In genomic region chr9:85112376-85112775, GRCh38 we compare ENCODE assay signal across 33 cellular contexts.
"Had no signal": no experiment of that assay in that cellular context is flagged by ENCODE, and none has a peak within 500 bp of the region (broad histone marks: within the 10 kb centered on the region; RNA-seq: fewer than 3 reads in every experiment).

No MANE protein-coding gene starts in this region.

- H3K27me3 ChIP-seq: ascending aorta had no signal

- H3K4me3 Mint-ChIP-seq: activated B cell treated with CpG ODN at 0.5 μM for 24 hours; activated CD4-positive, alpha-beta memory T cell treated with anti-CD3 and anti-CD28 coated beads for 36 hours; activated CD4-positive, alpha-beta T cell treated with anti-CD3 and anti-CD28 coated beads, Interleukin-2, amount 10 ng/mL, durations not matched to agents 24 days and 14 days; activated CD8-positive, alpha-beta T cell treated with anti-CD3 and anti-CD28 coated beads for 36 hours; activated naive CD4-positive, alpha-beta T cell treated with anti-CD3 and anti-CD28 coated beads for 36 hours; activated naive CD8-positive, alpha-beta T cell treated with anti-CD3 and anti-CD28 coated beads, Interleukin-2, amount 10 ng/mL, durations not matched to agents 7 days and 5 days; activated naive CD8-positive, alpha-beta T cell treated with anti-CD3 and anti-CD28 coated beads, Interleukin-2, amount 50 U/mL, for 24 hours; activated T-cell treated with anti-CD3 and anti-CD28 coated beads, Interleukin-2, amount 50 U/mL, for 4 hours; activated T-cell treated with anti-CD3 and anti-CD28 coated beads, Interleukin-2, amount 50 U/mL, for 72 hours; activated T-helper 1 cell treated with anti-CD3 and anti-CD28 coated beads, Interleukin-12 subunit alpha, Interleukin-12 subunit beta, Interleukin-2, Interleukin-4 antibody, amounts not matched to agents 30 ng/mL and 10 ng/mL and 1 ng/mL, durations not matched to agents 14 hours and 24 hours and 36 hours; activated T-helper 17 cell treated with anti-CD3 and anti-CD28 coated beads, Interleukin-2, amount 50 U/mL, for 72 hours; brain; T-helper 1 cell treated with Interleukin-12 subunit alpha and Interleukin-12 subunit beta and Interleukin-4 antibody, amounts not matched to agents 30 μg/mL and 1 μg/mL, for 36 hours; T-helper 2 cell treated with Interferon-gamma antibody and Interleukin-4, amounts not matched to agents 5 μg/mL and 100 μg/mL, for 36 hours had no signal

- H3K9me3 Mint-ChIP-seq: activated B cell treated with CpG ODN at 0.5 μM for 24 hours; activated CD4-positive, alpha-beta memory T cell treated with anti-CD3 and anti-CD28 coated beads for 36 hours; activated CD4-positive, alpha-beta T cell treated with anti-CD3 and anti-CD28 coated beads, Interleukin-2, amount 10 ng/mL, durations not matched to agents 24 days and 14 days; activated CD8-positive, alpha-beta T cell treated with anti-CD3 and anti-CD28 coated beads for 36 hours; activated naive CD4-positive, alpha-beta T cell treated with anti-CD3 and anti-CD28 coated beads for 36 hours; activated naive CD4-positive, alpha-beta T cell treated with anti-CD3 and anti-CD28 coated beads, Interleukin-2, amount 50 U/mL, for 72 hours; activated naive CD8-positive, alpha-beta T cell treated with anti-CD3 and anti-CD28 coated beads, Interleukin-2, amount 10 ng/mL, durations not matched to agents 7 days and 5 days; activated naive CD8-positive, alpha-beta T cell treated with anti-CD3 and anti-CD28 coated beads, Interleukin-2, amount 50 U/mL, for 24 hours; activated T-cell treated with anti-CD3 and anti-CD28 coated beads, Interleukin-2, amount 50 U/mL, for 4 hours; activated T-helper 1 cell treated with anti-CD3 and anti-CD28 coated beads, Interleukin-12 subunit alpha, Interleukin-12 subunit beta, Interleukin-2, Interleukin-4 antibody, amounts not matched to agents 30 ng/mL and 10 ng/mL and 1 ng/mL, durations not matched to agents 14 hours and 24 hours and 36 hours; activated T-helper 17 cell treated with anti-CD3 and anti-CD28 coated beads, Interleukin-2, amount 50 U/mL, for 72 hours; brain; T-helper 1 cell treated with Interleukin-12 subunit alpha and Interleukin-12 subunit beta and Interleukin-4 antibody, amounts not matched to agents 30 μg/mL and 1 μg/mL, for 36 hours; T-helper 2 cell treated with Interferon-gamma antibody and Interleukin-4, amounts not matched to agents 5 μg/mL and 100 μg/mL, for 36 hours had no signal

- H3K9me3 ChIP-seq: ascending aorta had no signal

- H3K4me1 Mint-ChIP-seq: activated B cell treated with CpG ODN at 0.5 μM for 24 hours; activated CD4-positive, alpha-beta T cell treated with anti-CD3 and anti-CD28 coated beads, Interleukin-2, amount 10 ng/mL, durations not matched to agents 24 days and 14 days; activated naive CD8-positive, alpha-beta T cell treated with anti-CD3 and anti-CD28 coated beads, Interleukin-2, amount 10 ng/mL, durations not matched to agents 7 days and 5 days; activated naive CD8-positive, alpha-beta T cell treated with anti-CD3 and anti-CD28 coated beads, Interleukin-2, amount 50 U/mL, for 24 hours; activated T-helper 17 cell treated with anti-CD3 and anti-CD28 coated beads, Interleukin-2, amount 50 U/mL, for 72 hours had no signal

- H3K36me3 Mint-ChIP-seq: activated CD4-positive, alpha-beta memory T cell treated with anti-CD3 and anti-CD28 coated beads for 36 hours; activated naive CD4-positive, alpha-beta T cell treated with anti-CD3 and anti-CD28 coated beads, Interleukin-2, amount 50 U/mL, for 72 hours; activated naive CD8-positive, alpha-beta T cell treated with anti-CD3 and anti-CD28 coated beads, Interleukin-2, amount 10 ng/mL, durations not matched to agents 7 days and 5 days; brain had no signal

- H3K27me3 Mint-ChIP-seq: activated B cell treated with CpG ODN at 0.5 μM for 24 hours; activated CD4-positive, alpha-beta memory T cell treated with anti-CD3 and anti-CD28 coated beads for 36 hours; activated CD4-positive, alpha-beta T cell treated with anti-CD3 and anti-CD28 coated beads, Interleukin-2, amount 10 ng/mL, durations not matched to agents 24 days and 14 days; brain had no signal

- DNase-seq: activated B cell treated with CpG ODN at 0.5 μM for 24 hours; activated CD4-positive, alpha-beta memory T cell treated with anti-CD3 and anti-CD28 coated beads for 36 hours; activated CD4-positive, alpha-beta T cell treated with anti-CD3 and anti-CD28 coated beads for 4 hours; activated CD4-positive, alpha-beta T cell treated with anti-CD3 and anti-CD28 coated beads, Interleukin-2, amount 10 ng/mL, durations not matched to agents 24 days and 14 days; activated CD4-positive, alpha-beta T cell treated with anti-CD3 and anti-CD28 coated beads, Interleukin-2, amount 50 U/mL, for 1 hour; activated CD4-positive, alpha-beta T cell treated with anti-CD3 and anti-CD28 coated beads, Interleukin-2, amount 50 U/mL, for 4 hours; activated CD4-positive, CD25-positive, alpha-beta regulatory T cell treated with anti-CD3 and anti-CD28 coated beads, Interleukin-2, amount 50 U/mL, for 72 hours; activated CD8-positive, alpha-beta memory T cell treated with anti-CD3 and anti-CD28 coated beads, Interleukin-2, amount 50 U/mL, for 4 hours; activated CD8-positive, alpha-beta T cell treated with anti-CD3 and anti-CD28 coated beads for 36 hours; activated effector memory CD4-positive, alpha-beta T cell treated with anti-CD3 and anti-CD28 coated beads, Interleukin-2, amount 50 U/mL, for 16 hours; activated gamma-delta T cell treated with Interleukin-2 at 50 U/mL for 16 hours; activated naive CD4-positive, alpha-beta T cell; activated naive CD4-positive, alpha-beta T cell treated with anti-CD3 and anti-CD28 coated beads for 36 hours; activated naive CD4-positive, alpha-beta T cell treated with anti-CD3 and anti-CD28 coated beads, Interleukin-2, amount 50 U/mL, for 16 hours; activated naive CD8-positive, alpha-beta T cell treated with anti-CD3 and anti-CD28 coated beads, Interleukin-2, amount 10 ng/mL, durations not matched to agents 7 days and 5 days; activated naive CD8-positive, alpha-beta T cell treated with anti-CD3 and anti-CD28 coated beads, Interleukin-2, amount 50 U/mL, for 24 hours; activated T-cell treated with anti-CD3 and anti-CD28 coated beads for 4 hours; activated T-cell treated with anti-CD3 and anti-CD28 coated beads, Interleukin-2, amount 50 U/mL, for 1 hour; activated T-cell treated with anti-CD3 and anti-CD28 coated beads, Interleukin-2, amount 50 U/mL, for 4 hours; activated T-cell treated with anti-CD3 and anti-CD28 coated beads, Interleukin-2, amount 50 U/mL, for 72 hours; amygdala; anterior cingulate cortex; central memory CD4-positive, alpha-beta T cell; T-helper 1 cell; T-helper 2 cell; T-helper 9 cell had no signal

- H3K4me1 ChIP-seq: ascending aorta had no signal

- H3K27ac Mint-ChIP-seq: activated B cell treated with CpG ODN at 0.5 μM for 24 hours; activated CD4-positive, alpha-beta memory T cell treated with anti-CD3 and anti-CD28 coated beads for 36 hours; activated CD4-positive, alpha-beta T cell treated with anti-CD3 and anti-CD28 coated beads, Interleukin-2, amount 10 ng/mL, durations not matched to agents 24 days and 14 days; activated CD8-positive, alpha-beta T cell treated with anti-CD3 and anti-CD28 coated beads for 36 hours; activated naive CD4-positive, alpha-beta T cell treated with anti-CD3 and anti-CD28 coated beads for 36 hours; activated naive CD4-positive, alpha-beta T cell treated with anti-CD3 and anti-CD28 coated beads, Interleukin-2, amount 50 U/mL, for 72 hours; activated naive CD8-positive, alpha-beta T cell treated with anti-CD3 and anti-CD28 coated beads, Interleukin-2, amount 10 ng/mL, durations not matched to agents 7 days and 5 days; activated naive CD8-positive, alpha-beta T cell treated with anti-CD3 and anti-CD28 coated beads, Interleukin-2, amount 50 U/mL, for 24 hours; activated T-cell treated with anti-CD3 and anti-CD28 coated beads, Interleukin-2, amount 50 U/mL, for 72 hours; activated T-helper 1 cell treated with anti-CD3 and anti-CD28 coated beads, Interleukin-12 subunit alpha, Interleukin-12 subunit beta, Interleukin-2, Interleukin-4 antibody, amounts not matched to agents 30 ng/mL and 10 ng/mL and 1 ng/mL, durations not matched to agents 14 hours and 24 hours and 36 hours; activated T-helper 17 cell treated with anti-CD3 and anti-CD28 coated beads, Interleukin-2, amount 50 U/mL, for 72 hours; brain; T-helper 1 cell treated with Interleukin-12 subunit alpha and Interleukin-12 subunit beta and Interleukin-4 antibody, amounts not matched to agents 30 μg/mL and 1 μg/mL, for 36 hours; T-helper 2 cell treated with Interferon-gamma antibody and Interleukin-4, amounts not matched to agents 5 μg/mL and 100 μg/mL, for 36 hours had no signal

- H3K36me3 ChIP-seq: ascending aorta had no signal

- H3K4me3 ChIP-seq: ascending aorta had no signal
